24 cellular contexts compared by ENCODE assay signal in genomic region chr19:51507209-51507608, GRCh38.
"Had no signal": no experiment of that assay in that cellular context is flagged by ENCODE, and none has a peak within 500 bp of the region (broad histone marks: within the 10 kb centered on the region; RNA-seq: fewer than 3 reads in every experiment).

No MANE protein-coding gene starts in this region.

- ATAC-seq: activated CD4-positive, CD25-positive, alpha-beta regulatory T cell treated with anti-CD3 and anti-CD28 coated beads, Interleukin-2, amount 50 U/mL, for 24 hours; activated CD8-positive, alpha-beta T cell treated with anti-CD3 and anti-CD28 coated beads for 36 hours; activated naive CD4-positive, alpha-beta T cell treated with anti-CD3 and anti-CD28 coated beads, Interleukin-2, amount 50 U/mL, for 72 hours; activated naive CD8-positive, alpha-beta T cell treated with anti-CD3 and anti-CD28 coated beads, Interleukin-2, amount 50 U/mL, for 24 hours; Panc1 had no signal

- H3K4me1 Mint-ChIP-seq: brain; central memory CD8-positive, alpha-beta T cell had no signal

- H3K27ac Mint-ChIP-seq: activated CD8-positive, alpha-beta T cell treated with anti-CD3 and anti-CD28 coated beads for 36 hours; activated naive CD4-positive, alpha-beta T cell treated with anti-CD3 and anti-CD28 coated beads, Interleukin-2, amount 50 U/mL, for 72 hours; activated naive CD8-positive, alpha-beta T cell treated with anti-CD3 and anti-CD28 coated beads, Interleukin-2, amount 50 U/mL, for 24 hours; activated T-cell treated with anti-CD3 and anti-CD28 coated beads, Interleukin-2, amount 50 U/mL, for 24 hours; activated T-helper 1 cell treated with anti-CD3 and anti-CD28 coated beads, Interleukin-12 subunit alpha, Interleukin-12 subunit beta, Interleukin-2, Interleukin-4 antibody, amounts not matched to agents 30 ng/mL and 10 ng/mL and 1 ng/mL, durations not matched to agents 14 hours and 24 hours and 36 hours; brain; T-helper 1 cell treated with Interleukin-12 subunit alpha and Interleukin-12 subunit beta and Interleukin-4 antibody, amounts not matched to agents 30 μg/mL and 1 μg/mL, for 36 hours had no signal

- H3K36me3 Mint-ChIP-seq: brain had no signal

- DNase-seq: activated CD4-positive, alpha-beta T cell treated with anti-CD3 and anti-CD28 coated beads for 4 hours; activated CD8-positive, alpha-beta T cell treated with anti-CD3 and anti-CD28 coated beads for 36 hours; activated effector memory CD4-positive, alpha-beta T cell treated with Interleukin-2 at 50 U/mL for 16 hours; activated naive CD4-positive, alpha-beta T cell treated with Interleukin-2 at 50 U/mL for 16 hours; activated naive CD8-positive, alpha-beta T cell treated with anti-CD3 and anti-CD28 coated beads, Interleukin-2, amount 50 U/mL, for 24 hours; activated T-cell treated with anti-CD3 and anti-CD28 coated beads, Interleukin-2, amount 50 U/mL, for 24 hours; amniotic stem cell; MG63; NCI-H1048; NCI-H146; NCI-H187 treated with DMSO at 0.1 percent for 48 hours; NCI-H2171; NCI-H2227 treated with DMSO at 0.1 percent for 48 hours; NCI-H526; NCI-H82; RPMI8226; SHP77 had no signal

- H3K4me3 Mint-ChIP-seq: activated CD8-positive, alpha-beta T cell treated with anti-CD3 and anti-CD28 coated beads for 36 hours; activated naive CD8-positive, alpha-beta T cell treated with anti-CD3 and anti-CD28 coated beads, Interleukin-2, amount 50 U/mL, for 24 hours; activated T-cell treated with anti-CD3 and anti-CD28 coated beads, Interleukin-2, amount 50 U/mL, for 24 hours; activated T-helper 1 cell treated with anti-CD3 and anti-CD28 coated beads, Interleukin-12 subunit alpha, Interleukin-12 subunit beta, Interleukin-2, Interleukin-4 antibody, amounts not matched to agents 30 ng/mL and 10 ng/mL and 1 ng/mL, durations not matched to agents 14 hours and 24 hours and 36 hours; brain; central memory CD8-positive, alpha-beta T cell; T-helper 1 cell treated with Interleukin-12 subunit alpha and Interleukin-12 subunit beta and Interleukin-4 antibody, amounts not matched to agents 30 μg/mL and 1 μg/mL, for 36 hours had no signal

- H3K9me3 Mint-ChIP-seq: central memory CD8-positive, alpha-beta T cell had no signal
